13 cellular contexts compared by ENCODE assay signal in the genomic region with DNA sequence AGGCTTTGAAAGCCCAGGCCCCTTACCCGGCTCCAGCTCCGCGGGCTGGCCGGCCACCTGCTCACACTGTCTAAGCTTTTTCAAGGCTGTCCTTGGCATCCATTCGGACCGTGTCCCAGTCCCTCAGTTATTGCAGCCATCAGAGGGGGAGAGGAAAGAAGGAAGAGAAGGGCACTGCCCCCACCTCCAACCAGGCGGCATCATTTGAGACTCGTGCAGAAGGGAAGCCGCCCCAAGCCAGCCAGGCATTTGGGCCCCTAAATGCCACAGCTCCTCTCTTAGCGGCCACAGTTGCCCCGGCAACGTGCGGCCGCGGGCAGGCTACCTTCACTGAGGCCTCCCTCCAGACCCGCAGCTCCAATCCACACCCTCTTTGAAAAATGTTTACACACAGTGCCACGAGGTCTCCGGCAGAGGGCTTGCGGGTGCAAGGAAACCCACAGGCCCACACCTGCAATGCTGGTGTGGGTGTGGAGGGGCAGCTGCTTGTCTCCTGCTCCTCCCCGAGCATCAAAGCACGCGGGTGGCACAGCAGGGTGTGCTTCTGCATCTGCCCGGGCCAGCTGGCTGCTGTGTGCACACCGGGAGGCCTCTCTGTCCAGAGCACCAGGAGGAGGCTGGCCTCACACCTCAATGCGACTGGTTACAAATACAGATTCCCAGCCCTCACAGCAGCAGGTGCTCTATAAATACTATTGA.
A peak's percentile ranks its signal among the peaks of the same experiment; 100 is the strongest.
DNase-seq lines count a peak whose midpoint lies in the region; ATAC-seq and TF ChIP-seq lines count a peak whose summit lies in the region.
"Had no signal": no experiment of that assay in that cellular context is flagged by ENCODE, and none has a peak within 500 bp of the region (broad histone marks: within the 10 kb centered on the region; RNA-seq: fewer than 3 reads in every experiment).

No MANE protein-coding gene starts in this region.

- TF ChIP-seq RAD21 in neural cell (conservative IDR thresholded peaks at IDR 0.05), result no peak

- H3K36me3 ChIP-seq in neural cell (ENCODE audit: insufficient read depth, low read length), result no peaks in the 10 kb centered on the region
- H3K36me3 ChIP-seq: uterus had no signal

- peak; percentile 68 for DNase-seq in DMS79 (lab: John Stamatoyannopoulos, UW)
- peak; percentile 89 to 98 (median 93) for DNase-seq in NCI-H1417 (lab: John Stamatoyannopoulos, UW)
- DNase-seq in SW480 (ENCODE audit: low spot score), result peak; percentile 94
- no peak for DNase-seq in GM10248 (ENCODE audit: extremely low spot score)
- DNase-seq: NCI-H1930, nephron progenitor cell, uterus had no signal

- no peak for TF ChIP-seq EP300 in neural cell (conservative IDR thresholded peaks at IDR 0.05; ENCODE audit: poor library complexity, severe bottlenecking)

- no peak overlapping the region for H3K4me2 ChIP-seq in neural cell (ENCODE audit: low read length)

- no peaks in the 10 kb centered on the region for H3K9me3 ChIP-seq in neural cell (ENCODE audit: low read length)
- H3K9me3 ChIP-seq: Caco-2, uterus had no signal

- no peaks in the 10 kb centered on the region for H4K20me1 ChIP-seq in neural cell (ENCODE audit: insufficient read depth)

- H3K9me2 ChIP-seq in neural cell (ENCODE audit: insufficient read depth, low read length), result no peaks in the 10 kb centered on the region

- H3K27ac ChIP-seq in neural cell (ENCODE audit: low read length), result no peak overlapping the region
- H3K27ac ChIP-seq: uterus had no signal

- CTCF ChIA-PET in GM10248 (lab: Yijun Ruan, JAX), result no interaction called here

- H3K27me3 ChIP-seq in neural cell (ENCODE audit: insufficient read depth, low read depth, low read length), result no peaks in the 10 kb centered on the region
- H3K27me3 ChIP-seq: uterus had no signal

- POLR2A ChIA-PET in GM10248 (lab: Yijun Ruan, JAX), result no interaction called here

- H2AFZ ChIP-seq in neural cell (ENCODE audit: low read depth, low read length), result no peak overlapping the region

- TF ChIP-seq CTCF in neural cell (IDR thresholded peaks at IDR 0.05; ENCODE audit: poor library complexity, severe bottlenecking) (no peak), GM10248 (IDR thresholded peaks at IDR 0.05; ENCODE audit: control extremely low read depth, extremely low read depth, low read depth, missing control alignments) (no peak)

- H3F3A ChIP-seq in neural cell (ENCODE audit: insufficient read depth, low read length, poor library complexity, severe bottlenecking), result no peaks in the 10 kb centered on the region

- H3K4me3 ChIP-seq in neural cell (ENCODE audit: low read length), result peak overlapping the region; percentile 26
- H3K4me3 ChIP-seq: uterus had no signal

- H3K9ac ChIP-seq in neural cell (ENCODE audit: low read length), result no peak overlapping the region

- no peak for ATAC-seq in HG02610 (IDR thresholded peaks at IDR 0.05; ENCODE audit: unreplicated experiment)
- ATAC-seq in HG02759 (IDR thresholded peaks at IDR 0.05; ENCODE audit: unreplicated experiment), result no peak
- no peak for ATAC-seq in HG02852 (IDR thresholded peaks at IDR 0.05; ENCODE audit: unreplicated experiment)
- ATAC-seq: activated T-helper 17 cell treated with anti-CD3 and anti-CD28 coated beads, Interleukin-2, amount 50 U/mL, for 72 hours had no signal

- peaks cover 4% of the 10 kb centered on the region for H3K79me2 ChIP-seq in neural cell (replicated peaks; ENCODE audit: insufficient read depth, low read length)

TF ChIP-seq in neural cell, 6 proteins besides CTCF, POLR2A, EP300 and RAD21:
- TF ChIP-seq SMC3 (conservative IDR thresholded peaks at IDR 0.05; ENCODE audit: poor library complexity) (no peak), POLR2AphosphoS5 (IDR thresholded peaks at IDR 0.05) (no peak), MXI1 (conservative IDR thresholded peaks at IDR 0.05; ENCODE audit: poor library complexity, severe bottlenecking) (no peak), TAF1 (IDR thresholded peaks at IDR 0.05; ENCODE audit: low read depth) (no peak), EZH2 (IDR thresholded peaks at IDR 0.05; ENCODE audit: borderline replicate concordance, insufficient read depth, low read length, poor library complexity, severe bottlenecking) (no peak)
- TF ChIP-seq, protein P1, sequence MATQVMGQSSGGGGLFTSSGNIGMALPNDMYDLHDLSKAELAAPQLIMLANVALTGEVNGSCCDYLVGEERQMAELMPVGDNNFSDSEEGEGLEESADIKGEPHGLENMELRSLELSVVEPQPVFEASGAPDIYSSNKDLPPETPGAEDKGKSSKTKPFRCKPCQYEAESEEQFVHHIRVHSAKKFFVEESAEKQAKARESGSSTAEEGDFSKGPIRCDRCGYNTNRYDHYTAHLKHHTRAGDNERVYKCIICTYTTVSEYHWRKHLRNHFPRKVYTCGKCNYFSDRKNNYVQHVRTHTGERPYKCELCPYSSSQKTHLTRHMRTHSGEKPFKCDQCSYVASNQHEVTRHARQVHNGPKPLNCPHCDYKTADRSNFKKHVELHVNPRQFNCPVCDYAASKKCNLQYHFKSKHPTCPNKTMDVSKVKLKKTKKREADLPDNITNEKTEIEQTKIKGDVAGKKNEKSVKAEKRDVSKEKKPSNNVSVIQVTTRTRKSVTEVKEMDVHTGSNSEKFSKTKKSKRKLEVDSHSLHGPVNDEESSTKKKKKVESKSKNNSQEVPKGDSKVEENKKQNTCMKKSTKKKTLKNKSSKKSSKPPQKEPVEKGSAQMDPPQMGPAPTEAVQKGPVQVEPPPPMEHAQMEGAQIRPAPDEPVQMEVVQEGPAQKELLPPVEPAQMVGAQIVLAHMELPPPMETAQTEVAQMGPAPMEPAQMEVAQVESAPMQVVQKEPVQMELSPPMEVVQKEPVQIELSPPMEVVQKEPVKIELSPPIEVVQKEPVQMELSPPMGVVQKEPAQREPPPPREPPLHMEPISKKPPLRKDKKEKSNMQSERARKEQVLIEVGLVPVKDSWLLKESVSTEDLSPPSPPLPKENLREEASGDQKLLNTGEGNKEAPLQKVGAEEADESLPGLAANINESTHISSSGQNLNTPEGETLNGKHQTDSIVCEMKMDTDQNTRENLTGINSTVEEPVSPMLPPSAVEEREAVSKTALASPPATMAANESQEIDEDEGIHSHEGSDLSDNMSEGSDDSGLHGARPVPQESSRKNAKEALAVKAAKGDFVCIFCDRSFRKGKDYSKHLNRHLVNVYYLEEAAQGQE (IDR thresholded peaks at IDR 0.05; ENCODE audit: borderline replicate concordance), result no peak
